Comparison of ENCODE assay signal across 8 cellular contexts in genomic region chr17:76772842-76773521, GRCh38. TPM values are rescaled to one million over a fixed set of nuclear protein-coding genes. Genes with fewer than 3 reads are reported as not detected.
DNase-seq lines count a peak whose midpoint lies in the region; ATAC-seq, FAIRE-seq and TF ChIP-seq lines count a peak whose summit lies in the region.

No MANE protein-coding gene starts in this region.

- H3K4me1 ChIP-seq in HAP-1: peaks cover 8% of the 10 kb centered on the region
- peaks cover 27% of the 10 kb centered on the region for H3K4me1 ChIP-seq in SJSA1 (replicated peaks)
- no peaks in the 10 kb centered on the region for H3K4me1 ChIP-seq in kidney (ENCODE audit: control insufficient read depth in 1 of 2, insufficient read depth in 1 of 2, low read depth in 1 of 2, low read length in 2 of 2)
- peaks cover 5% of the 10 kb centered on the region for H3K4me1 ChIP-seq in MM.1S (ENCODE audit: low read length)

- no peaks in the 10 kb centered on the region for H3K9me3 ChIP-seq in HAP-1
- no peaks in the 10 kb centered on the region for H3K9me3 ChIP-seq in SJSA1 (replicated peaks)
- H3K9me3 ChIP-seq in kidney (ENCODE audit: control insufficient read depth in 1 of 2, low read length in 2 of 2): no peaks in the 10 kb centered on the region
- H3K9me3 ChIP-seq in MM.1S (replicated peaks; ENCODE audit: insufficient read depth, low read length): no peaks in the 10 kb centered on the region

- no peak overlapping the region for H2AFZ ChIP-seq in MM.1S (ENCODE audit: low read length)

- H3K4me1 Mint-ChIP-seq in stimulated activated naive CD8-positive, alpha-beta T cell treated with anti-CD3 and anti-CD28 coated beads, Interleukin-15, amount 100 ng/mL, for 72 hours: peaks cover 20% of the 10 kb centered on the region

- TF ChIP-seq CTCF in kidney (IDR thresholded peaks at IDR 0.05; ENCODE audit: borderline replicate concordance, extremely low read depth, insufficient read depth): no peak
- no peak for TF ChIP-seq CTCF in GM20000 (IDR thresholded peaks at IDR 0.05; ENCODE audit: extremely low read depth, missing control alignments)
- TF ChIP-seq CTCF in MM.1S (IDR thresholded peaks at IDR 0.05; ENCODE audit: low read length): no peak

- peak overlapping the region; percentile 56 for H3K27ac ChIP-seq in SJSA1
- H3K27ac ChIP-seq in kidney (ENCODE audit: low read depth in 2 of 2, low read length in 2 of 2): no peak overlapping the region
- no peak overlapping the region for H3K27ac ChIP-seq in MM.1S (ENCODE audit: low read length)

- H3K27ac Mint-ChIP-seq in activated naive CD4-positive, alpha-beta T cell treated with anti-CD3 and anti-CD28 coated beads, Interleukin-2, amount 50 U/mL, for 72 hours: peak overlapping the region; percentile 88
- H3K27ac Mint-ChIP-seq in stimulated activated naive CD8-positive, alpha-beta T cell treated with anti-CD3 and anti-CD28 coated beads, Interleukin-15, amount 100 ng/mL, for 72 hours: peak overlapping the region; percentile 76 to 87

- no peaks in the 10 kb centered on the region for H4K20me1 ChIP-seq in MM.1S (ENCODE audit: insufficient read depth, low read length)

- 0 out of 2 replicates have a peak, but pooled peaks cover 5% of the 10 kb centered on the region for H3F3A ChIP-seq in MM.1S (ENCODE audit: insufficient read depth, low read length)

- H3K9me3 Mint-ChIP-seq in activated naive CD4-positive, alpha-beta T cell treated with anti-CD3 and anti-CD28 coated beads, Interleukin-2, amount 50 U/mL, for 72 hours: peaks cover 0 to 5% of the 10 kb centered on the region in 2 donors
- no peaks in the 10 kb centered on the region for H3K9me3 Mint-ChIP-seq in stimulated activated naive CD8-positive, alpha-beta T cell treated with anti-CD3 and anti-CD28 coated beads, Interleukin-15, amount 100 ng/mL, for 72 hours

- H3K9ac ChIP-seq in kidney (ENCODE audit: low read length in 2 of 2) (no peak overlapping the region), MM.1S (ENCODE audit: low read length) (no peak overlapping the region)

- H3K27me3 ChIP-seq in HAP-1 (ENCODE audit: low read depth) (no peaks in the 10 kb centered on the region), SJSA1 (replicated peaks) (no peaks in the 10 kb centered on the region), MM.1S (replicated peaks; ENCODE audit: insufficient read depth, low read length) (no peaks in the 10 kb centered on the region)

- H3K4me3 ChIP-seq in HAP-1: no peak overlapping the region
- H3K4me3 ChIP-seq in SJSA1: peak overlapping the region; percentile 8; the same call in 1 of the 2 replicates
- H3K4me3 ChIP-seq in kidney (ENCODE audit: low read length in 2 of 2): no peak overlapping the region
- H3K4me3 ChIP-seq in MM.1S (ENCODE audit: low read length): no peak overlapping the region

- no peak for FAIRE-seq in kidney (lab: Jason Lieb, UNC)

- no peaks in the 10 kb centered on the region for H3K79me2 ChIP-seq in MM.1S (ENCODE audit: low read length)

- H3K36me3 ChIP-seq in HAP-1 (replicated peaks): no peaks in the 10 kb centered on the region; the same call in 1 of the 2 replicates
- peaks cover 10% of the 10 kb centered on the region; the same call in 1 of the 2 replicates for H3K36me3 ChIP-seq in SJSA1
- H3K36me3 ChIP-seq in kidney (ENCODE audit: control insufficient read depth in 1 of 2, insufficient read depth in 2 of 2, low read length in 2 of 2): peaks cover 8 to 22% of the 10 kb centered on the region in 2 donors
- no peaks in the 10 kb centered on the region; the same call in 1 of the 2 replicates for H3K36me3 ChIP-seq in MM.1S (replicated peaks; ENCODE audit: insufficient read depth, low read length)

- no peak overlapping the region for H3K4me2 ChIP-seq in MM.1S (ENCODE audit: low read depth, low read length)

- intact Hi-C loops in kidney (cut with DNase I): no loop called here

- no peaks in the 10 kb centered on the region for H3K9me2 ChIP-seq in MM.1S (replicated peaks; ENCODE audit: insufficient read depth, low read length)

- in situ Hi-C loops in HAP-1 (cut with MboI; ENCODE audit: low sequenced_read_pairs): no loop called here

- DNase-seq in HAP-1 (ENCODE audit: low spot score in 2 of 2): peak; percentile 77 to 82
- peak; percentile 86 to 91 for DNase-seq in SJSA1 (ENCODE audit: low read depth in 1 of 2, low spot score in 2 of 2)
- DNase-seq in activated naive CD4-positive, alpha-beta T cell treated with anti-CD3 and anti-CD28 coated beads, Interleukin-2, amount 50 U/mL, for 72 hours (ENCODE audit: low spot score in 2 of 2): peak in 1 of 2 donors; percentile 29
- DNase-seq in kidney tubule cell (ENCODE audit: low spot score): peak; percentile 83
- peak; percentile 24 to 53 for DNase-seq in stimulated activated naive CD8-positive, alpha-beta T cell treated with anti-CD3 and anti-CD28 coated beads, Interleukin-15, amount 100 ng/mL, for 72 hours
- DNase-seq in kidney: no peak
- DNase-seq in GM20000 (ENCODE audit: low spot score): no peak
- DNase-seq in MM.1S: no peak

- peak; percentile 90 to 98 for ATAC-seq in activated naive CD4-positive, alpha-beta T cell treated with anti-CD3 and anti-CD28 coated beads, Interleukin-2, amount 50 U/mL, for 72 hours
- ATAC-seq in stimulated activated naive CD8-positive, alpha-beta T cell treated with anti-CD3 and anti-CD28 coated beads, Interleukin-15, amount 100 ng/mL, for 72 hours: peak; percentile 100

- no peaks in the 10 kb centered on the region for H3K27me3 Mint-ChIP-seq in stimulated activated naive CD8-positive, alpha-beta T cell treated with anti-CD3 and anti-CD28 coated beads, Interleukin-15, amount 100 ng/mL, for 72 hours

- peak overlapping the region; percentile 65 to 82 for H3K4me3 Mint-ChIP-seq in stimulated activated naive CD8-positive, alpha-beta T cell treated with anti-CD3 and anti-CD28 coated beads, Interleukin-15, amount 100 ng/mL, for 72 hours

- H3K36me3 Mint-ChIP-seq in activated naive CD4-positive, alpha-beta T cell treated with anti-CD3 and anti-CD28 coated beads, Interleukin-2, amount 50 U/mL, for 72 hours: peaks cover 11 to 32% of the 10 kb centered on the region in 2 donors

RNA-seq across cellular contexts. Expression of gene MFSD11, which starts 35.1 kb away (rescaled TPM):
- 21.5 and 37.3 TPM in 2 replicates for total RNA-seq in SJSA1 (2014; rRNA removed; shearing (Covaris generic))
- total RNA-seq in activated naive CD4-positive, alpha-beta T cell treated with anti-CD3 and anti-CD28 coated beads, Interleukin-2, amount 50 U/mL, for 72 hours: 10 to 100 TPM; 23.2 to 24.1 TPM
- 22.6 TPM for total RNA-seq in kidney
- polyA plus RNA-seq in kidney (ENCODE audit: insufficient read depth, low read depth, low replicate concordance): 12.5 TPM

RNA-seq across cellular contexts. Expression of gene SRSF2, which starts 35.9 kb away (rescaled TPM):
- 376 and 384 TPM in 2 replicates for total RNA-seq in SJSA1 (2014; rRNA removed; shearing (Covaris generic))
- 100 to 1,000 TPM; 242 to 351 TPM for total RNA-seq in activated naive CD4-positive, alpha-beta T cell treated with anti-CD3 and anti-CD28 coated beads, Interleukin-2, amount 50 U/mL, for 72 hours
- total RNA-seq in kidney: 155 TPM
- polyA plus RNA-seq in kidney (ENCODE audit: insufficient read depth, low read depth, low replicate concordance): 129 TPM

RNA-seq across cellular contexts. Expression of gene METTL23, which starts 46.3 kb away (rescaled TPM):
- total RNA-seq in SJSA1 (2014; rRNA removed; shearing (Covaris generic)): 52.3 and 59.4 TPM in 2 replicates
- 10 to 100 TPM; 13.9 to 30.0 TPM for total RNA-seq in activated naive CD4-positive, alpha-beta T cell treated with anti-CD3 and anti-CD28 coated beads, Interleukin-2, amount 50 U/mL, for 72 hours
- total RNA-seq in kidney: 38.2 TPM
- polyA plus RNA-seq in kidney (ENCODE audit: insufficient read depth, low read depth, low replicate concordance): 53.0 TPM

RNA-seq across cellular contexts. Expression of gene JMJD6, which starts 46.6 kb away (rescaled TPM):
- 48.4 and 97.4 TPM in 2 replicates for total RNA-seq in SJSA1 (2014; rRNA removed; shearing (Covaris generic))
- 10 to 100 TPM; 82.3 to 91.0 TPM for total RNA-seq in activated naive CD4-positive, alpha-beta T cell treated with anti-CD3 and anti-CD28 coated beads, Interleukin-2, amount 50 U/mL, for 72 hours
- total RNA-seq in kidney: 23.6 TPM
- 34.3 TPM for polyA plus RNA-seq in kidney (ENCODE audit: insufficient read depth, low read depth, low replicate concordance)

Comparison
In these comparisons a context has a peak if more than half of its experiments do, and no peak if none do; other contexts are left out.
1. DNase-seq: peak in HAP-1 (2 of 2), SJSA1 (2 of 2), kidney tubule cell (single experiment) and stimulated activated naive CD8-positive, alpha-beta T cell treated with anti-CD3 and anti-CD28 coated beads, Interleukin-15, amount 100 ng/mL, for 72 hours (2 of 2); none in kidney (single experiment), GM20000 (single experiment) and MM.1S (single experiment).